In genomic region chr4:19838858-19839257, GRCh38 we compare ENCODE assay signal across 31 cellular contexts.
"Had no signal": no experiment of that assay in that cellular context is flagged by ENCODE, and none has a peak within 500 bp of the region (broad histone marks: within the 10 kb centered on the region; RNA-seq: fewer than 3 reads in every experiment).

No MANE protein-coding gene starts in this region.

- H3K27me3 ChIP-seq: adrenal gland, ascending aorta, body of pancreas, brain microvascular endothelial cell, breast epithelium, cardiac muscle cell had no signal

- H3K9me3 ChIP-seq: adrenal gland, ascending aorta, body of pancreas, breast epithelium had no signal

- H3K36me3 ChIP-seq: adrenal gland, ascending aorta, brain microvascular endothelial cell, breast epithelium, cardiac muscle cell had no signal

- H3K27ac ChIP-seq: adrenal gland, ascending aorta, body of pancreas, brain microvascular endothelial cell, breast epithelium, cardiac muscle cell had no signal

- ATAC-seq: activated naive CD4-positive, alpha-beta T cell treated with anti-CD3 and anti-CD28 coated beads, Interleukin-2, amount 50 U/mL, for 72 hours; activated naive CD8-positive, alpha-beta T cell treated with anti-CD3 and anti-CD28 coated beads, Interleukin-2, amount 50 U/mL, for 24 hours; activated T-cell treated with anti-CD3 and anti-CD28 coated beads, Interleukin-2, amount 50 U/mL, for 4 hours; activated T-cell treated with anti-CD3 and anti-CD28 coated beads, Interleukin-2, amount 50 U/mL, for 72 hours; activated T-helper 17 cell treated with anti-CD3 and anti-CD28 coated beads, Interleukin-2, amount 50 U/mL, for 72 hours; body of pancreas had no signal

- H3K4me1 ChIP-seq: adrenal gland, ascending aorta, body of pancreas, breast epithelium had no signal

- DNase-seq: activated effector memory CD4-positive, alpha-beta T cell treated with anti-CD3 and anti-CD28 coated beads, Interleukin-2, amount 50 U/mL, for 16 hours; activated effector memory CD4-positive, alpha-beta T cell treated with Interleukin-2 at 50 U/mL for 16 hours; activated gamma-delta T cell; activated gamma-delta T cell treated with Interleukin-2 at 50 U/mL for 16 hours; activated naive CD4-positive, alpha-beta T cell; activated naive CD4-positive, alpha-beta T cell treated with anti-CD3 and anti-CD28 coated beads for 36 hours; activated naive CD4-positive, alpha-beta T cell treated with anti-CD3 and anti-CD28 coated beads, Interleukin-2, amount 10 ng/mL, durations not matched to agents 7 days and 5 days; activated naive CD4-positive, alpha-beta T cell treated with anti-CD3 and anti-CD28 coated beads, Interleukin-2, amount 50 U/mL, for 16 hours; activated naive CD4-positive, alpha-beta T cell treated with Interleukin-2 at 50 U/mL for 16 hours; activated naive CD8-positive, alpha-beta T cell treated with anti-CD3 and anti-CD28 coated beads for 36 hours; activated naive CD8-positive, alpha-beta T cell treated with anti-CD3 and anti-CD28 coated beads, Interleukin-2, amount 10 ng/mL, durations not matched to agents 7 days and 5 days; activated naive CD8-positive, alpha-beta T cell treated with anti-CD3 and anti-CD28 coated beads, Interleukin-2, amount 50 U/mL, for 24 hours; activated T-cell treated with anti-CD3 and anti-CD28 coated beads, Interleukin-2, amount 50 U/mL, for 1 hour; activated T-cell treated with anti-CD3 and anti-CD28 coated beads, Interleukin-2, amount 50 U/mL, for 24 hours; activated T-cell treated with anti-CD3 and anti-CD28 coated beads, Interleukin-2, amount 50 U/mL, for 4 hours; activated T-cell treated with anti-CD3 and anti-CD28 coated beads, Interleukin-2, amount 50 U/mL, for 48 hours; activated T-cell treated with anti-CD3 and anti-CD28 coated beads, Interleukin-2, amount 50 U/mL, for 72 hours; adrenal gland; amniotic stem cell; amygdala; aorta; body of pancreas; brain microvascular endothelial cell; caudate nucleus; central memory CD4-positive, alpha-beta T cell; cerebellar nuclear complex had no signal

- H3K4me3 ChIP-seq: adrenal gland, ascending aorta, body of pancreas, breast epithelium, cardiac muscle cell had no signal
